32 cellular contexts compared by ENCODE assay signal in genomic region chr6:100901582-100901981, GRCh38.
"Had no signal": no experiment of that assay in that cellular context is flagged by ENCODE, and none has a peak within 500 bp of the region (broad histone marks: within the 10 kb centered on the region; RNA-seq: fewer than 3 reads in every experiment).

No MANE protein-coding gene starts in this region.

- H3K4me3 ChIP-seq: adrenal gland, body of pancreas, cardiac muscle cell, coronary artery, esophagus muscularis mucosa, gastrocnemius medialis, heart left ventricle had no signal

- ATAC-seq: activated CD4-positive, alpha-beta T cell treated with anti-CD3 and anti-CD28 coated beads for 36 hours; activated CD8-positive, alpha-beta memory T cell treated with anti-CD3 and anti-CD28 coated beads, Interleukin-2, amount 10 ng/mL, durations not matched to agents 7 days and 5 days; activated CD8-positive, alpha-beta T cell treated with anti-CD3 and anti-CD28 coated beads, Interleukin-2, amount 10 ng/mL, durations not matched to agents 7 days and 5 days; activated naive CD8-positive, alpha-beta T cell treated with anti-CD3 and anti-CD28 coated beads, Interleukin-2, amount 50 U/mL, for 24 hours; body of pancreas; effector memory CD8-positive, alpha-beta T cell; foreskin keratinocyte; gastrocnemius medialis; heart left ventricle; T-cell had no signal

- H3K9me3 ChIP-seq: adrenal gland, esophagus muscularis mucosa, gastrocnemius medialis had no signal

- H3K27me3 ChIP-seq: adrenal gland, body of pancreas, cardiac muscle cell, esophagus muscularis mucosa, foreskin keratinocyte, gastrocnemius medialis, heart left ventricle had no signal

- H3K36me3 ChIP-seq: adrenal gland, cardiac muscle cell, esophagus muscularis mucosa, gastrocnemius medialis, heart left ventricle had no signal

- H3K4me1 ChIP-seq: adrenal gland, body of pancreas, esophagus muscularis mucosa, foreskin keratinocyte, gastrocnemius medialis, heart left ventricle had no signal

- H3K27ac ChIP-seq: adrenal gland, body of pancreas, cardiac muscle cell, coronary artery, esophagus muscularis mucosa, foreskin keratinocyte, gastrocnemius medialis, heart left ventricle had no signal

- DNase-seq: activated CD4-positive, alpha-beta memory T cell treated with anti-CD3 and anti-CD28 coated beads for 36 hours; activated CD4-positive, alpha-beta T cell treated with anti-CD3 and anti-CD28 coated beads for 36 hours; activated CD4-positive, alpha-beta T cell treated with anti-CD3 and anti-CD28 coated beads, Interleukin-2, amount 10 ng/mL, durations not matched to agents 24 days and 14 days; activated CD4-positive, CD25-positive, alpha-beta regulatory T cell; activated CD4-positive, CD25-positive, alpha-beta regulatory T cell treated with anti-CD3 and anti-CD28 coated beads, Interleukin-2, amount 50 U/mL, for 72 hours; activated CD8-positive, alpha-beta memory T cell treated with anti-CD3 and anti-CD28 coated beads, Interleukin-2, amount 10 ng/mL, durations not matched to agents 7 days and 5 days; activated CD8-positive, alpha-beta memory T cell treated with anti-CD3 and anti-CD28 coated beads, Interleukin-2, amount 50 U/mL, for 4 hours; activated CD8-positive, alpha-beta T cell treated with anti-CD3 and anti-CD28 coated beads, Interleukin-2, amount 10 ng/mL, durations not matched to agents 7 days and 5 days; activated effector memory CD4-positive, alpha-beta T cell treated with anti-CD3 and anti-CD28 coated beads, Interleukin-2, amount 50 U/mL, for 16 hours; activated naive CD4-positive, alpha-beta T cell treated with anti-CD3 and anti-CD28 coated beads for 36 hours; activated naive CD8-positive, alpha-beta T cell treated with anti-CD3 and anti-CD28 coated beads for 36 hours; activated naive CD8-positive, alpha-beta T cell treated with anti-CD3 and anti-CD28 coated beads, Interleukin-2, amount 50 U/mL, for 24 hours; activated T-cell treated with anti-CD3 and anti-CD28 coated beads, Interleukin-2, amount 50 U/mL, for 1 hour; activated T-cell treated with anti-CD3 and anti-CD28 coated beads, Interleukin-2, amount 50 U/mL, for 48 hours; adrenal gland; amygdala; aorta; body of pancreas; central memory CD4-positive, alpha-beta T cell; cerebellar nuclear complex; effector CD4-positive, alpha-beta T cell; effector memory CD8-positive, alpha-beta T cell; erythroblast; foreskin keratinocyte; gastrocnemius medialis; glutamatergic neuron; heart left ventricle; T-cell; T-helper 9 cell had no signal
